ENCODE assay signal across 8 cellular contexts in genomic region chr11:107017433-107018227, GRCh38. TPM values are rescaled to one million over a fixed set of nuclear protein-coding genes. Genes with fewer than 3 reads are reported as not detected.
DNase-seq lines count a peak whose midpoint lies in the region; ATAC-seq and TF ChIP-seq lines count a peak whose summit lies in the region.

No MANE protein-coding gene starts in this region.

- POLR2A ChIA-PET in activated CD8-positive, alpha-beta T cell treated with anti-CD3 and anti-CD28 coated beads, Interleukin-2, amount 10 ng/mL, durations not matched to agents 7 days and 5 days (lab: Charles Lee): no interaction called here

- no peaks in the 10 kb centered on the region for H3K4me1 ChIP-seq in HAP-1

- peaks cover 33% of the 10 kb centered on the region for H3K27me3 Mint-ChIP-seq in activated CD8-positive, alpha-beta T cell treated with anti-CD3 and anti-CD28 coated beads, Interleukin-2, amount 10 ng/mL, durations not matched to agents 7 days and 5 days (ENCODE audit: low read depth)

- H3K36me3 Mint-ChIP-seq in activated CD8-positive, alpha-beta T cell treated with anti-CD3 and anti-CD28 coated beads, Interleukin-2, amount 10 ng/mL, durations not matched to agents 7 days and 5 days (ENCODE audit: low read depth): no peaks in the 10 kb centered on the region

- H3K4me1 Mint-ChIP-seq in activated CD8-positive, alpha-beta T cell treated with anti-CD3 and anti-CD28 coated beads, Interleukin-2, amount 10 ng/mL, durations not matched to agents 7 days and 5 days (ENCODE audit: low read depth): peaks cover 3% of the 10 kb centered on the region

- TF ChIP-seq CTCF in omental fat pad (IDR thresholded peaks at IDR 0.05): no peak

- H3K4me3 Mint-ChIP-seq in activated CD8-positive, alpha-beta T cell treated with anti-CD3 and anti-CD28 coated beads, Interleukin-2, amount 10 ng/mL, durations not matched to agents 7 days and 5 days: no peak overlapping the region

- peaks cover 16% of the 10 kb centered on the region for H3K27me3 ChIP-seq in HAP-1 (ENCODE audit: low read depth)
- peaks cover 11% of the 10 kb centered on the region for H3K27me3 ChIP-seq in MG63

- no peaks in the 10 kb centered on the region for H3K9me3 Mint-ChIP-seq in activated CD8-positive, alpha-beta T cell treated with anti-CD3 and anti-CD28 coated beads, Interleukin-2, amount 10 ng/mL, durations not matched to agents 7 days and 5 days (ENCODE audit: insufficient read depth)

- in situ Hi-C loops in HAP-1 (cut with MboI; ENCODE audit: low sequenced_read_pairs): loop anchor here (25.0 kb wide), 1 partner anchor 305 kb away; no protein-coding TSS in a partner anchor

- CTCF ChIA-PET in activated CD8-positive, alpha-beta T cell treated with anti-CD3 and anti-CD28 coated beads, Interleukin-2, amount 10 ng/mL, durations not matched to agents 7 days and 5 days (lab: Charles Lee): no interaction called here

- H3K27ac Mint-ChIP-seq in activated CD8-positive, alpha-beta T cell treated with anti-CD3 and anti-CD28 coated beads, Interleukin-2, amount 10 ng/mL, durations not matched to agents 7 days and 5 days: no peak overlapping the region

- DNase-seq in activated T-cell treated with anti-CD3 and anti-CD28 coated beads for 48 hours (ENCODE audit: low read depth) (peak; percentile 25), activated T-cell treated with anti-CD3 and anti-CD28 coated beads for 4 hours (no peak), HAP-1 (ENCODE audit: low spot score in 2 of 2) (peak; percentile 28 to 65), MG63 (peak; percentile 64), glomerular visceral epithelial cell (ENCODE audit: extremely low spot score) (peak; percentile 70), omental fat pad (ENCODE audit: low spot score) (no peak), NCI-H2107 (lab: John Stamatoyannopoulos, UW) (no peak)
- DNase-seq in activated CD8-positive, alpha-beta T cell treated with anti-CD3 and anti-CD28 coated beads, Interleukin-2, amount 10 ng/mL, durations not matched to agents 7 days and 5 days: peak; percentile 22

- peak; percentile 72 for ATAC-seq in activated CD8-positive, alpha-beta T cell treated with anti-CD3 and anti-CD28 coated beads, Interleukin-2, amount 10 ng/mL, durations not matched to agents 7 days and 5 days
- ATAC-seq in omental fat pad (ENCODE audit: low FRiP score): peak; percentile 51

- no peaks in the 10 kb centered on the region for H3K9me3 ChIP-seq in HAP-1
- no peaks in the 10 kb centered on the region for H3K9me3 ChIP-seq in MG63

- H3K36me3 ChIP-seq in HAP-1 (replicated peaks) (no peaks in the 10 kb centered on the region), MG63 (no peaks in the 10 kb centered on the region)

- peak overlapping the region; percentile 26 for H3K4me3 ChIP-seq in HAP-1
- peak overlapping the region; percentile 51 for H3K4me3 ChIP-seq in MG63

RNA-seq across cellular contexts. Expression of gene GUCY1A2, which starts 0.6 kb away (rescaled TPM):
- 3.2 and 5.2 TPM in 2 replicates for total RNA-seq in MG63 (2014; rRNA removed; shearing (Covaris generic); ENCODE audit: low replicate concordance)
- not detected for total RNA-seq in activated CD8-positive, alpha-beta T cell treated with anti-CD3 and anti-CD28 coated beads, Interleukin-2, amount 10 ng/mL, durations not matched to agents 7 days and 5 days
- total RNA-seq in omental fat pad: 10 to 100 TPM in 1 of 4 donors, 1 to 10 TPM in 3; 2.8 to 26.6 (median 5.1) TPM

Comparison
In these comparisons a context has a peak if more than half of its experiments do, and no peak if none do; other contexts are left out.
1. DNase-seq: peak in activated T-cell treated with anti-CD3 and anti-CD28 coated beads for 48 hours (single experiment), HAP-1 (2 of 2), MG63 (single experiment), activated CD8-positive, alpha-beta T cell treated with anti-CD3 and anti-CD28 coated beads, Interleukin-2, amount 10 ng/mL, durations not matched to agents 7 days and 5 days (single experiment) and glomerular visceral epithelial cell (single experiment); none in activated T-cell treated with anti-CD3 and anti-CD28 coated beads for 4 hours (single experiment), omental fat pad (single experiment) and NCI-H2107 (single experiment).